Comparison of ENCODE assay signal across 1 cellular context in genomic region chr15:84653910-84654688, GRCh38.
TF ChIP-seq lines count a peak whose summit lies in the region.

Gene WDR73, minus strand, starts transcription at chr15:84654283. Its CDS starts 9 bp downstream, at chr15:84654274.

TF ChIP-seq in HepG2, 621 proteins besides CTCF, POLR2A, EP300 and RAD21 (continued from another document and continues in another):
- TF ChIP-seq ZBTB46 (CRISPR knock-in tag; IDR thresholded peaks at IDR 0.05; ENCODE audit: borderline replicate concordance), result no peak
- peak; percentile 78 for TF ChIP-seq ZNF142 (CRISPR knock-in tag; IDR thresholded peaks at IDR 0.05)
- no peak for TF ChIP-seq KIAA2018 (CRISPR knock-in tag; IDR thresholded peaks at IDR 0.05; ENCODE audit: borderline replicate concordance)
- TF ChIP-seq SP5 (CRISPR knock-in tag; IDR thresholded peaks at IDR 0.05; ENCODE audit: borderline replicate concordance, low read depth), result peak; percentile 77
- no peak for TF ChIP-seq HNRNPH1 (optimal IDR thresholded peaks at IDR 0.05; ENCODE audit: low read depth, low read length)
- TF ChIP-seq SIX1 (CRISPR knock-in tag; IDR thresholded peaks at IDR 0.05; ENCODE audit: borderline replicate concordance), result no peak
- TF ChIP-seq PHF20 (CRISPR knock-in tag; IDR thresholded peaks at IDR 0.05), result peak; percentile 74
- TF ChIP-seq MYC (CRISPR knock-in tag; IDR thresholded peaks at IDR 0.05; ENCODE audit: borderline replicate concordance), result peak; percentile 46; the same call in 1 of the 2 replicates
- TF ChIP-seq ZBTB3 (CRISPR knock-in tag; IDR thresholded peaks at IDR 0.05; ENCODE audit: borderline replicate concordance, low read depth), result no peak
- no peak; the same call in 1 of the 2 replicates for TF ChIP-seq ZNF253 (CRISPR knock-in tag; IDR thresholded peaks at IDR 0.05; ENCODE audit: borderline replicate concordance)
- TF ChIP-seq ZNF616 (CRISPR knock-in tag; IDR thresholded peaks at IDR 0.05; ENCODE audit: low read depth), result no peak
- TF ChIP-seq HDAC6 (IDR thresholded peaks at IDR 0.05; ENCODE audit: low read depth, low read length), result no peak
- TF ChIP-seq BRCA1 (CRISPR knock-in tag; IDR thresholded peaks at IDR 0.05), result no peak
- no peak for TF ChIP-seq GPBP1L1 (CRISPR knock-in tag; IDR thresholded peaks at IDR 0.05)
- TF ChIP-seq AKNA (CRISPR knock-in tag; IDR thresholded peaks at IDR 0.05; ENCODE audit: borderline replicate concordance), result peak; percentile 72; the same call in 1 of the 2 replicates
- TF ChIP-seq NFAT5 (CRISPR knock-in tag; IDR thresholded peaks at IDR 0.05), result no peak; the same call in 1 of the 2 replicates
- TF ChIP-seq ZNF780A (CRISPR knock-in tag; IDR thresholded peaks at IDR 0.05), result no peak
- TF ChIP-seq DBP (CRISPR knock-in tag; IDR thresholded peaks at IDR 0.05; ENCODE audit: not compliant biosample characterization), result no peak
- peak; percentile 51; the same call in 1 of the 2 replicates for TF ChIP-seq ZSCAN25 (CRISPR knock-in tag; IDR thresholded peaks at IDR 0.05)
